ENCODE assay signal across 9 cellular contexts in the genomic region with DNA sequence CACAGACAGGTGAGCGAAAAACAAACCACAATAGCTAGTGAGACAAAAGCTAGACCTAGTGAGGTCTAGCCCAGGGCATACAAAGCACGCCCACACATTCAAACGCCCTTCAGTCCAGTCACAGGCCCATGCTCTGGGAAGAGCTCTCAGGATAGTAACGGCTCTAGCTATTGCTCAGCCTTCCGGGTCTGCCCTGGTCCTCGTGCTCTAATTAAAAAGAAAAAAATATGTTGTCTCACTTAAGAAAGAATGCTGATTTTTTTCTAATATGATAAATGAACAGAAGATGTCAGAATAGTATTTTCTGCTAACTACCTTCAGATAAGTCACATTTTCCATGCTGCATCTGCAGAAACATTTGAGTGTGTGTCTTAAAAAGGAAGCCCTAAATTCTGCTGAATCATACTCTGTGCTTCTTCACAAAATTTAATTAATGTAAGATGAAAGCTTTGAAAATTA.
DNase-seq lines count a peak whose midpoint lies in the region; ATAC-seq and TF ChIP-seq lines count a peak whose summit lies in the region.
"Had no signal": no experiment of that assay in that cellular context is flagged by ENCODE, and none has a peak within 500 bp of the region (broad histone marks: within the 10 kb centered on the region; RNA-seq: fewer than 3 reads in every experiment).

No MANE protein-coding gene starts in this region.

- peaks cover 10% of the 10 kb centered on the region for H3K4me1 ChIP-seq in right cardiac atrium (ENCODE audit: control insufficient read depth, insufficient read depth, low read length)
- H3K4me1 ChIP-seq in stomach = peaks cover 10 to 55% (median 35%) of the 10 kb centered on the region in 4 donors

- peaks cover 46% of the 10 kb centered on the region for H3K4me1 Mint-ChIP-seq in activated CD4-positive, alpha-beta T cell treated with anti-CD3 and anti-CD28 coated beads for 36 hours
- peaks cover 35% of the 10 kb centered on the region for H3K4me1 Mint-ChIP-seq in activated T-helper 1 cell treated with anti-CD3 and anti-CD28 coated beads, Interleukin-12 subunit alpha, Interleukin-12 subunit beta, Interleukin-2, Interleukin-4 antibody, amounts not matched to agents 30 ng/mL and 10 ng/mL and 1 ng/mL, durations not matched to agents 14 hours and 24 hours and 36 hours (ENCODE audit: low read depth)

- DNase-seq in activated CD4-positive, alpha-beta T cell treated with anti-CD3 and anti-CD28 coated beads for 36 hours = peak; percentile 40
- DNase-seq in activated CD4-positive, alpha-beta T cell treated with anti-CD3 and anti-CD28 coated beads, Interleukin-2, amount 50 U/mL, for 1 hour = no peak
- DNase-seq in activated T-helper 1 cell treated with anti-CD3 and anti-CD28 coated beads, Interleukin-12 subunit alpha, Interleukin-12 subunit beta, Interleukin-2, Interleukin-4 antibody, amounts not matched to agents 30 ng/mL and 10 ng/mL and 1 ng/mL, durations not matched to agents 14 hours and 24 hours and 36 hours (ENCODE audit: low spot score) = no peak
- no peak for DNase-seq in right cardiac atrium
- no peak for DNase-seq in stomach
- DNase-seq in posterior cingulate gyrus = no peak
- DNase-seq in GM19240 (ENCODE audit: insufficient read length, low spot score) = no peak
- DNase-seq: NCI-H1436 had no signal

- peaks cover 0 to 27% (median 22%) of the 10 kb centered on the region in 4 donors for H3K36me3 ChIP-seq in stomach

- H3K27me3 ChIP-seq in right cardiac atrium (ENCODE audit: control insufficient read depth, insufficient read depth) (no peaks in the 10 kb centered on the region), stomach (no peaks in the 10 kb centered on the region)

- peaks cover 15% of the 10 kb centered on the region for H3K36me3 Mint-ChIP-seq in activated CD4-positive, alpha-beta T cell treated with anti-CD3 and anti-CD28 coated beads for 36 hours (ENCODE audit: low read depth)
- peaks cover 29% of the 10 kb centered on the region for H3K36me3 Mint-ChIP-seq in activated T-helper 1 cell treated with anti-CD3 and anti-CD28 coated beads, Interleukin-12 subunit alpha, Interleukin-12 subunit beta, Interleukin-2, Interleukin-4 antibody, amounts not matched to agents 30 ng/mL and 10 ng/mL and 1 ng/mL, durations not matched to agents 14 hours and 24 hours and 36 hours (ENCODE audit: low read depth)

- intact Hi-C loops in activated CD4-positive, alpha-beta T cell treated with anti-CD3 and anti-CD28 coated beads for 36 hours (cut with DNase I, micrococcal nuclease) = loop anchor here (1.0 to 5.0 kb wide), 3 partner anchors 16 to 78 kb away; no protein-coding TSS in a partner anchor
- intact Hi-C loops in activated T-helper 1 cell treated with anti-CD3 and anti-CD28 coated beads, Interleukin-12 subunit alpha, Interleukin-12 subunit beta, Interleukin-2, Interleukin-4 antibody, amounts not matched to agents 30 ng/mL and 10 ng/mL and 1 ng/mL, durations not matched to agents 14 hours and 24 hours and 36 hours (cut with micrococcal nuclease) = loop anchor here (1.0 to 5.0 kb wide), 3 partner anchors 19 to 92 kb away; a partner anchor contains a TSS
- intact Hi-C loops in right cardiac atrium (cut with DNase I) = no loop called here
- intact Hi-C loops in stomach (cut with DNase I; ENCODE audit: low total_unique reads) = no loop called here
- intact Hi-C loops in posterior cingulate gyrus (cut with DNase I) = loop anchor here (10.0 kb wide), 1 partner anchor 95 kb away; a partner anchor contains a TSS

- POLR2A ChIA-PET in activated CD4-positive, alpha-beta T cell treated with anti-CD3 and anti-CD28 coated beads for 36 hours (lab: Charles Lee) = no interaction called here

- peaks cover 9% of the 10 kb centered on the region for H3K9me3 Mint-ChIP-seq in activated CD4-positive, alpha-beta T cell treated with anti-CD3 and anti-CD28 coated beads for 36 hours (ENCODE audit: low read depth)
- peaks cover 6% of the 10 kb centered on the region for H3K9me3 Mint-ChIP-seq in activated T-helper 1 cell treated with anti-CD3 and anti-CD28 coated beads, Interleukin-12 subunit alpha, Interleukin-12 subunit beta, Interleukin-2, Interleukin-4 antibody, amounts not matched to agents 30 ng/mL and 10 ng/mL and 1 ng/mL, durations not matched to agents 14 hours and 24 hours and 36 hours

- H3K9me3 ChIP-seq in right cardiac atrium (ENCODE audit: control insufficient read depth, low read length) (no peaks in the 10 kb centered on the region), stomach (peaks cover 0 to 3% (median 0%) of the 10 kb centered on the region in 4 donors)

- CTCF ChIA-PET in activated CD4-positive, alpha-beta T cell treated with anti-CD3 and anti-CD28 coated beads for 36 hours (lab: Charles Lee) = interaction anchor here (0.6 to 2.2 kb wide), 5 partner anchors 14 to 251 kb away, joined by 3 to 7 read pairs (median 4); no protein-coding TSS in a partner anchor

- no peak for TF ChIP-seq CTCF in stomach (IDR thresholded peaks at IDR 0.05)

- H3K27ac Mint-ChIP-seq in activated CD4-positive, alpha-beta T cell treated with anti-CD3 and anti-CD28 coated beads for 36 hours = no peak overlapping the region
- H3K27ac Mint-ChIP-seq in activated T-helper 1 cell treated with anti-CD3 and anti-CD28 coated beads, Interleukin-12 subunit alpha, Interleukin-12 subunit beta, Interleukin-2, Interleukin-4 antibody, amounts not matched to agents 30 ng/mL and 10 ng/mL and 1 ng/mL, durations not matched to agents 14 hours and 24 hours and 36 hours = peak overlapping the region; percentile 77

- H3K4me3 ChIP-seq in right cardiac atrium (ENCODE audit: low read length) (no peak overlapping the region), stomach (no peak overlapping the region)

- no peak for TF ChIP-seq POLR2A in stomach (IDR thresholded peaks at IDR 0.05)

- peak; percentile 60 for ATAC-seq in activated CD4-positive, alpha-beta T cell treated with anti-CD3 and anti-CD28 coated beads for 36 hours
- ATAC-seq in right cardiac atrium (peak in 1 of 2 donors; percentile 36), HG02759 (IDR thresholded peaks at IDR 0.05; ENCODE audit: unreplicated experiment) (no peak)

- no peaks in the 10 kb centered on the region for H3K27me3 Mint-ChIP-seq in activated CD4-positive, alpha-beta T cell treated with anti-CD3 and anti-CD28 coated beads for 36 hours
- H3K27me3 Mint-ChIP-seq in activated T-helper 1 cell treated with anti-CD3 and anti-CD28 coated beads, Interleukin-12 subunit alpha, Interleukin-12 subunit beta, Interleukin-2, Interleukin-4 antibody, amounts not matched to agents 30 ng/mL and 10 ng/mL and 1 ng/mL, durations not matched to agents 14 hours and 24 hours and 36 hours (ENCODE audit: insufficient read depth) = no peaks in the 10 kb centered on the region

- 57% methylated on average over 6 of the region's 6 CpGs for WGBS in right cardiac atrium
- WGBS in stomach, 5 donors = 78 to 86% (median 81%) methylated on average over 6 of the region's 6 CpGs

- TF ChIP-seq EP300 in stomach (IDR thresholded peaks at IDR 0.05) = no peak

- H3K27ac ChIP-seq in right cardiac atrium (ENCODE audit: low read length) = peak overlapping the region; percentile 84
- H3K27ac ChIP-seq in stomach = peak overlapping the region in 4 of 5 donors; percentile 72 to 86 (median 80)

- no peak overlapping the region for H3K4me3 Mint-ChIP-seq in activated CD4-positive, alpha-beta T cell treated with anti-CD3 and anti-CD28 coated beads for 36 hours
- H3K4me3 Mint-ChIP-seq in activated T-helper 1 cell treated with anti-CD3 and anti-CD28 coated beads, Interleukin-12 subunit alpha, Interleukin-12 subunit beta, Interleukin-2, Interleukin-4 antibody, amounts not matched to agents 30 ng/mL and 10 ng/mL and 1 ng/mL, durations not matched to agents 14 hours and 24 hours and 36 hours = no peak overlapping the region

Comparison
In these comparisons a context has a peak if more than half of its experiments do, and no peak if none do; other contexts are left out.
1. intact Hi-C loops: an anchor here in activated CD4-positive, alpha-beta T cell treated with anti-CD3 and anti-CD28 coated beads for 36 hours (1.0 to 5.0 kb wide), activated T-helper 1 cell treated with anti-CD3 and anti-CD28 coated beads, Interleukin-12 subunit alpha, Interleukin-12 subunit beta, Interleukin-2, Interleukin-4 antibody, amounts not matched to agents 30 ng/mL and 10 ng/mL and 1 ng/mL, durations not matched to agents 14 hours and 24 hours and 36 hours (1.0 to 5.0 kb wide) and posterior cingulate gyrus (10.0 kb wide); none called in right cardiac atrium and stomach.